Comparison of ENCODE assay signal across 20 cellular contexts in the genomic region with DNA sequence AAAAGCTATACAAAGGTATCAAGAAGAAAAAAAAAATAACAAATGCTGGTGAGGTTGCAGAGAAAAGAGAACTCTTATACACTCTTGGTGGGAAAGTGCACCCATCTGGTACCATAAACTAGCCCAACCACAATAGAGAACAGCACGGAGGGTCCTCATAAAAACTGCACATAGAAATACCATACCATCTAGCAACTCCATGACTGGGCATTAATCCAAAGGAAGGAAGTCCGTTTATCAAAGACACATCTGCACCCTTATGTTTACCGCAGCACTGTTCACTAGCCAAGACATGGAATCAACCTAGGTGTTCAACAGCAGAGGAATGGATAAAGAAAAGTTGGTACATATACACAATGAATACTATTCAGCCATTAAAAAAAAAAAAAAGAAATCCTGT. TPM values are rescaled to one million over a fixed set of nuclear protein-coding genes. Genes with fewer than 3 reads are reported as not detected.
"Had no signal": no experiment of that assay in that cellular context is flagged by ENCODE, and none has a peak within 500 bp of the region (broad histone marks: within the 10 kb centered on the region; RNA-seq: fewer than 3 reads in every experiment).

No MANE protein-coding gene starts in this region.

- DNase-seq: activated CD4-positive, alpha-beta T cell treated with anti-CD3 and anti-CD28 coated beads, Interleukin-2, amount 50 U/mL, for 1 hour; activated CD4-positive, CD25-positive, alpha-beta regulatory T cell treated with anti-CD3 and anti-CD28 coated beads, Interleukin-2, amount 50 U/mL, for 72 hours; activated CD8-positive, alpha-beta memory T cell treated with anti-CD3 and anti-CD28 coated beads, Interleukin-2, amount 50 U/mL, for 48 hours; activated gamma-delta T cell; cerebellar nuclear complex; effector memory CD4-positive, alpha-beta T cell; foreskin fibroblast; glutamatergic neuron; kidney; pancreas; stimulated activated CD4-positive, alpha-beta T cell treated with anti-CD3 and anti-CD28 coated beads, Interleukin-4, amount 100 ng/mL, for 1 hour; stomach; T-helper 9 cell; trophoblast cell had no signal

- ATAC-seq: left lobe of liver; natural killer cell treated with Interleukin-12 subunit alpha and Interleukin-12 subunit beta and Interleukin-15 and Interleukin-18, amount 100 ng/mL, for 72 hours; pancreas; sciatic nerve; stimulated activated effector memory CD8-positive, alpha-beta T cell treated with anti-CD3 and anti-CD28 coated beads, Interleukin-12 subunit alpha, Interleukin-12 subunit beta, amount 100 ng/mL, for 72 hours had no signal

RNA-seq across cellular contexts. Expression of gene CLDN5, which starts 10.8 kb away (rescaled TPM):
- total RNA-seq: mesothelial cell of epicardium; natural killer cell treated with Interleukin-12 subunit alpha and Interleukin-12 subunit beta and Interleukin-15 and Interleukin-18, amount 100 ng/mL, for 72 hours; smooth muscle cell had no signal

RNA-seq across cellular contexts. Expression of gene CDC45, which starts 55.3 kb away (rescaled TPM):
- total RNA-seq: sciatic nerve had no signal
